11 cellular contexts compared by ENCODE assay signal in genomic region chr5:56900395-56900794, GRCh38. TPM values are rescaled to one million over a fixed set of nuclear protein-coding genes. Genes with fewer than 3 reads are reported as not detected.
DNase-seq lines count a peak whose midpoint lies in the region; ATAC-seq and TF ChIP-seq lines count a peak whose summit lies in the region.
"Had no signal": no experiment of that assay in that cellular context is flagged by ENCODE, and none has a peak within 500 bp of the region (broad histone marks: within the 10 kb centered on the region; RNA-seq: fewer than 3 reads in every experiment).

No MANE protein-coding gene starts in this region.

- H3K27me3 ChIP-seq in mesenchymal stem cell (ENCODE audit: control insufficient read depth in 1 of 2, insufficient read depth in 1 of 2, low read length in 2 of 2) (no peaks in the 10 kb centered on the region), uterus (no peaks in the 10 kb centered on the region), left ventricle myocardium inferior (ENCODE audit: low read depth) (no peaks in the 10 kb centered on the region)

- peak overlapping the region; percentile 44 for H3K9ac ChIP-seq in mesenchymal stem cell (ENCODE audit: low read length)

- no peak overlapping the region for H2BK15ac ChIP-seq in mesenchymal stem cell (ENCODE audit: low read depth, poor library complexity, severe bottlenecking)

- no peak overlapping the region for H3K4me3 ChIP-seq in astrocyte of the spinal cord (ENCODE audit: low read depth, low read length)
- H3K4me3 ChIP-seq in mesenchymal stem cell (ENCODE audit: insufficient read depth in 1 of 2, low read depth in 1 of 2, low read length in 2 of 2) = no peak overlapping the region
- no peak overlapping the region for H3K4me3 ChIP-seq in uterus
- H3K4me3 ChIP-seq in left ventricle myocardium inferior = no peak overlapping the region

- H3K4me1 ChIP-seq in mesenchymal stem cell (ENCODE audit: control insufficient read depth, insufficient read depth, low read depth, low read length) (peaks cover 1% of the 10 kb centered on the region), uterus (no peaks in the 10 kb centered on the region), left ventricle myocardium inferior (no peaks in the 10 kb centered on the region)

- no peak overlapping the region for H2BK5ac ChIP-seq in mesenchymal stem cell (ENCODE audit: low read depth, low read length, poor library complexity, severe bottlenecking)

- in situ Hi-C loops in astrocyte of the spinal cord (cut with HindIII; ENCODE audit: low sequenced_read_pairs) = no loop called here

- H3K27ac ChIP-seq in mesenchymal stem cell (ENCODE audit: low read length, poor library complexity, severe bottlenecking) (no peak overlapping the region), uterus (no peak overlapping the region), left ventricle myocardium inferior (replicated peaks) (no peak overlapping the region)
- H3K27ac ChIP-seq: HL-60 had no signal

- no peak overlapping the region for H2AFZ ChIP-seq in mesenchymal stem cell (ENCODE audit: low read depth, low read length)

- H3K4ac ChIP-seq in mesenchymal stem cell (ENCODE audit: low read depth in 1 of 2, low read length in 2 of 2) = no peak overlapping the region

- no peak overlapping the region for H3K18ac ChIP-seq in mesenchymal stem cell (ENCODE audit: low read depth in 1 of 2, low read length in 2 of 2)

- no peak overlapping the region for H2AK5ac ChIP-seq in mesenchymal stem cell (ENCODE audit: low read length, severe bottlenecking)

- H4K91ac ChIP-seq in mesenchymal stem cell (ENCODE audit: low read length) = no peak overlapping the region

- H3K23ac ChIP-seq in mesenchymal stem cell (ENCODE audit: low read length in 2 of 2) = no peak overlapping the region

- no peak for ATAC-seq in HG03469 (IDR thresholded peaks at IDR 0.05; ENCODE audit: unreplicated experiment)

- no peak overlapping the region for H3K4me2 ChIP-seq in mesenchymal stem cell (ENCODE audit: low read length, poor library complexity, severe bottlenecking)

- TF ChIP-seq POLR2A in uterus (IDR thresholded peaks at IDR 0.05) = no peak

- H2BK120ac ChIP-seq in mesenchymal stem cell (ENCODE audit: low read depth, low read length) = no peak overlapping the region

- no peak overlapping the region for H3K14ac ChIP-seq in mesenchymal stem cell (ENCODE audit: low read length in 2 of 2)

- WGBS in mesenchymal stem cell = 45% methylated on average over 3 of the region's 4 CpGs

- intact Hi-C loops in uterus (cut with DNase I; ENCODE audit: low total_unique reads) = loop anchor here (5.0 kb wide), 1 partner anchor 322 kb away; no protein-coding TSS in a partner anchor
- intact Hi-C loops in left ventricle myocardium inferior (cut with micrococcal nuclease) = loop anchor here (10.0 kb wide), 1 partner anchor 324 kb away; no protein-coding TSS in a partner anchor

- no peaks in the 10 kb centered on the region for H3K36me3 ChIP-seq in mesenchymal stem cell (ENCODE audit: control insufficient read depth in 1 of 2, insufficient read depth in 2 of 2, low read depth in 1 of 2, low read length in 2 of 2)
- H3K36me3 ChIP-seq in uterus = no peaks in the 10 kb centered on the region
- no peaks in the 10 kb centered on the region for H3K36me3 ChIP-seq in left ventricle myocardium inferior

- H4K8ac ChIP-seq in mesenchymal stem cell (ENCODE audit: low read length) = no peak overlapping the region

- H3K79me1 ChIP-seq in mesenchymal stem cell (replicated peaks; ENCODE audit: low read length, poor library complexity, severe bottlenecking) = peaks cover 2% of the 10 kb centered on the region

- H3K9me3 ChIP-seq in mesenchymal stem cell (ENCODE audit: control insufficient read depth, low read length) (no peaks in the 10 kb centered on the region), uterus (no peaks in the 10 kb centered on the region), left ventricle myocardium inferior (replicated peaks) (no peaks in the 10 kb centered on the region)

- H2BK12ac ChIP-seq in mesenchymal stem cell (ENCODE audit: low read length in 2 of 2) = no peak overlapping the region

- peak; percentile 30 for DNase-seq in GM03348 (ENCODE audit: low spot score)
- DNase-seq in M059J (ENCODE audit: low read depth) = peak; percentile 49
- DNase-seq in astrocyte of the spinal cord (ENCODE audit: low read depth, low spot score) = peak; percentile 47
- peak; percentile 59 for DNase-seq in mesenchymal stem cell
- DNase-seq in uterus = no peak
- DNase-seq in SKM-1 treated with dmso at 0.1 percent for 144 hours (lab: John Stamatoyannopoulos, UW; ENCODE audit: unreplicated experiment) = no peak
- no peak for DNase-seq in left ventricle myocardium inferior
- DNase-seq: activated gamma-delta T cell, cortex of kidney had no signal

- TF ChIP-seq CTCF in astrocyte of the spinal cord (IDR thresholded peaks at IDR 0.05; ENCODE audit: low read depth, low read length) (no peak), uterus (IDR thresholded peaks at IDR 0.05) (no peak), left ventricle myocardium inferior (IDR thresholded peaks at IDR 0.05; ENCODE audit: borderline replicate concordance) (no peak)

RNA-seq across cellular contexts. Expression of gene SETD9, which starts 9.0 kb away (rescaled TPM):
- total RNA-seq in M059J (2014; rRNA removed; shearing (Covaris generic)) = 10.4 and 16.4 TPM in 2 replicates
- 4.5 TPM for polyA plus RNA-seq in mesenchymal stem cell (2013, experiment 1 of 2)
- polyA plus RNA-seq in mesenchymal stem cell (2013, experiment 2 of 2) = 4.5 TPM
- total RNA-seq in uterus (1 to 10 TPM; 1.5 to 7.2 (median 3.1) TPM), left ventricle myocardium inferior (16.3 TPM)

RNA-seq across cellular contexts. Expression of gene MIER3, which starts 51.5 kb away (rescaled TPM):
- total RNA-seq in M059J (2014; rRNA removed; shearing (Covaris generic)) = 49.3 and 92.7 TPM in 2 replicates
- polyA plus RNA-seq in mesenchymal stem cell (2013, experiment 1 of 2) = 8.2 TPM
- 10.0 TPM for polyA plus RNA-seq in mesenchymal stem cell (2013, experiment 2 of 2)
- total RNA-seq in uterus (10 to 100 TPM; 15.6 to 94.6 (median 29.7) TPM), left ventricle myocardium inferior (13.4 TPM)

Comparison
In these comparisons a context has a peak if more than half of its experiments do, and no peak if none do; other contexts are left out.
1. DNase-seq: peak in GM03348 (single experiment), M059J (single experiment), astrocyte of the spinal cord (single experiment) and mesenchymal stem cell (single experiment); none in uterus (0 of 2), SKM-1 treated with dmso at 0.1 percent for 144 hours (single experiment) and left ventricle myocardium inferior (single experiment).